8 cellular contexts compared by ENCODE assay signal in the genomic region with DNA sequence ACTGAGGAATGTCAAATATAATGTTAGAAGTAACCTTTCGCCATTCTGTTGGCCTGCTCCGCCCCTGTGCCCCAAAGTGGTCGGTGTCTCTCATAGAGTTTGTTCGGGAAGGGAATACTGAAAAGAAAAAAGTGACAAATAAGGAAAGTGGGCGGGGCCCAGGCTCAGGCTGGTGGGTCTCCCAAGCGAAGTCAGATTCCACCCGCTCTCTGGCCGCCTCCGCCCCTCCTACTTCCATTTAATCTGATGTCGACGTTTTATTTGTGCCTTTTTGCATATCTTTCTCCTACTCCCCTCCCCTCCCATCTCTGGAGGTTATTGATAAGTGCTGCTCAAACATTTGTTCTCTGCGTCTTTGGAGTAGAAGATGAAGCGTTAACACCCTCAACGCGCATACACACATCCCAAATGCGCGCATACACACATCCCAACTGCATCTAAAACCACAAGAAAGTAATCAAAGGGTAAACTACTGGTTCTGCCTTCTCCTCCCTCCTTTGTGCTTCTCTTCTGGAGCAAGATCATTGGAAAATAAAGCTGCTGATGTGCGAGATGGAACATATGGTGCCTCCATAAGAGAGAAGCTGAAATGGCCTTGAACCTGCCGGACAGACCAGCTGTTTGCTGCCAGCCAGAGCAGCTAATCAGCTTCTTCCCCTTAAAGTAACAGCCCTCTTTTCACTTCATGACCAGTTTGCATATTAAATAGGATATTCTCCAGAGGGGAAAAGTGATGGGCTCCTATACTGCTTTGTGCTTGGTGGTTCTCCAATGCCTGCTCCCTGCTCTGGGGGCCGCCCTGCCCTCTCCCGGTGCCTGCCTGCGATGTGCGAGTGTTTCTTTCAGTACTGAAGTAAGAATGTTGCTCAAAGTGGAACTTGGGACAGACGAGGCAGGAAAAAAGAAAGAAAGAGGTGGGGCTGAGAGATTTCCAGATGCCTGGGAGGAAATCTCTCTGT. TPM values are rescaled to one million over a fixed set of nuclear protein-coding genes. Genes with fewer than 3 reads are reported as not detected.
A peak's percentile ranks its signal among the peaks of the same experiment; 100 is the strongest.
DNase-seq lines count a peak whose midpoint lies in the region; ATAC-seq, FAIRE-seq and TF ChIP-seq lines count a peak whose summit lies in the region.

No MANE protein-coding gene starts in this region.

- H3K4me2 ChIP-seq in astrocyte (ENCODE audit: low read length) (peak overlapping the region; percentile 96), OCI-LY7 (ENCODE audit: low read length) (no peak overlapping the region)

- H3K4me1 ChIP-seq in astrocyte (ENCODE audit: insufficient read depth, low read length): peaks cover 20% of the 10 kb centered on the region
- 0 out of 2 replicates have a peak, but pooled peaks cover 1% of the 10 kb centered on the region for H3K4me1 ChIP-seq in iPS DF 6.9 (ENCODE audit: control insufficient read depth, insufficient read depth, low read length)
- H3K4me1 ChIP-seq in OCI-LY7 (ENCODE audit: insufficient read depth, low read length, poor library complexity, severe bottlenecking): no peaks in the 10 kb centered on the region

- H3K36me3 Mint-ChIP-seq in CD4-positive, alpha-beta T cell (ENCODE audit: low read depth): no peaks in the 10 kb centered on the region
- H3K36me3 Mint-ChIP-seq in astrocyte (ENCODE audit: low read depth, unreplicated experiment): no peaks in the 10 kb centered on the region

- H3K27me3 Mint-ChIP-seq in CD4-positive, alpha-beta T cell: peaks cover 9% of the 10 kb centered on the region
- H3K27me3 Mint-ChIP-seq in astrocyte (ENCODE audit: low read depth, unreplicated experiment): no peaks in the 10 kb centered on the region

- POLR2A ChIA-PET in CD4-positive, alpha-beta T cell (lab: Charles Lee): no interaction called here
- POLR2A ChIA-PET in OCI-LY7 (lab: Charles Lee): no interaction called here

- H4K20me1 ChIP-seq in astrocyte (ENCODE audit: insufficient read depth, low read length) (no peaks in the 10 kb centered on the region), OCI-LY7 (ENCODE audit: insufficient read depth, low read length) (no peaks in the 10 kb centered on the region)

- DNase-seq in CD4-positive, alpha-beta T cell: no peak
- DNase-seq in M059J (ENCODE audit: low read depth): peak; percentile 63
- DNase-seq in astrocyte (ENCODE audit: low read depth): peak; percentile 35
- DNase-seq in iPS DF 6.9 (ENCODE audit: low read depth, low spot score): no peak
- DNase-seq in retina: peak; percentile 73
- no peak for DNase-seq in OCI-LY7 (ENCODE audit: low spot score)

- peak overlapping the region; percentile 56 for H2AFZ ChIP-seq in astrocyte (ENCODE audit: low read depth, low read length)
- H2AFZ ChIP-seq in OCI-LY7 (ENCODE audit: low read length): no peak overlapping the region

- peaks cover 4% of the 10 kb centered on the region for H3K27me3 ChIP-seq in CD4-positive, alpha-beta T cell (ENCODE audit: control insufficient read depth, insufficient read depth, low read length)
- H3K27me3 ChIP-seq in astrocyte (ENCODE audit: insufficient read depth, low read length) (no peaks in the 10 kb centered on the region), iPS DF 6.9 (ENCODE audit: control insufficient read depth, insufficient read depth, low read length) (peaks cover 33% of the 10 kb centered on the region)

- H3K27ac ChIP-seq in CD4-positive, alpha-beta T cell (ENCODE audit: low read depth, low read length): no peak overlapping the region
- H3K27ac ChIP-seq in astrocyte (ENCODE audit: low read depth, low read length) (peak overlapping the region; percentile 90), iPS DF 6.9 (ENCODE audit: low read length) (no peak overlapping the region), OCI-LY7 (ENCODE audit: low read depth, low read length, poor library complexity, severe bottlenecking) (no peak overlapping the region)

- intact Hi-C loops in CD4-positive, alpha-beta T cell (cut with DNase I, micrococcal nuclease): loop anchor here (10.0 kb wide), 2 partner anchors 119 to 209 kb away; no protein-coding TSS in a partner anchor
- intact Hi-C loops in OCI-LY7 (cut with micrococcal nuclease; ENCODE audit: unreplicated experiment): no loop called here

- peaks cover 44% of the 10 kb centered on the region for H3K79me2 ChIP-seq in astrocyte (ENCODE audit: insufficient read depth, low read length)
- no peaks in the 10 kb centered on the region for H3K79me2 ChIP-seq in OCI-LY7 (ENCODE audit: insufficient read depth, low read depth, low read length)

- H3K4me3 Mint-ChIP-seq in CD4-positive, alpha-beta T cell: peak overlapping the region; percentile 91
- H3K4me3 Mint-ChIP-seq in astrocyte (ENCODE audit: unreplicated experiment): peak overlapping the region; percentile 81

- peak overlapping the region; percentile 86 for H3K9ac ChIP-seq in astrocyte (ENCODE audit: low read length)

- no peaks in the 10 kb centered on the region for H3K36me3 ChIP-seq in astrocyte (ENCODE audit: insufficient read depth, low read length)
- H3K36me3 ChIP-seq in iPS DF 6.9 (ENCODE audit: control insufficient read depth, insufficient read depth, low read length): no peaks in the 10 kb centered on the region
- H3K36me3 ChIP-seq in OCI-LY7 (ENCODE audit: insufficient read depth, low read length): no peaks in the 10 kb centered on the region

- H3K9me3 Mint-ChIP-seq in CD4-positive, alpha-beta T cell: no peaks in the 10 kb centered on the region
- no peaks in the 10 kb centered on the region for H3K9me3 Mint-ChIP-seq in astrocyte (ENCODE audit: unreplicated experiment)

- no peak for TF ChIP-seq CTCF in CD4-positive, alpha-beta T cell (IDR thresholded peaks at IDR 0.05)
- TF ChIP-seq CTCF in astrocyte (IDR thresholded peaks at IDR 0.05; ENCODE audit: insufficient read depth, low read depth, low read length) (no peak), OCI-LY7 (conservative IDR thresholded peaks at IDR 0.05; ENCODE audit: low read length) (no peak)

- peak; percentile 93 for FAIRE-seq in astrocyte (lab: Jason Lieb, UNC)

- H3K4me1 Mint-ChIP-seq in CD4-positive, alpha-beta T cell (ENCODE audit: low read depth): peaks cover 21% of the 10 kb centered on the region
- H3K4me1 Mint-ChIP-seq in astrocyte (ENCODE audit: low read depth, unreplicated experiment): peaks cover 2% of the 10 kb centered on the region

- no peaks in the 10 kb centered on the region for H3K9me3 ChIP-seq in CD4-positive, alpha-beta T cell (ENCODE audit: control insufficient read depth, low read length)
- H3K9me3 ChIP-seq in astrocyte (ENCODE audit: insufficient read depth, low read depth, low read length) (no peaks in the 10 kb centered on the region), iPS DF 6.9 (ENCODE audit: control insufficient read depth, insufficient read depth, low read length) (no peaks in the 10 kb centered on the region), OCI-LY7 (ENCODE audit: low read length) (no peaks in the 10 kb centered on the region)

- H3K9me2 ChIP-seq in OCI-LY7 (ENCODE audit: insufficient read depth, low read length): no peaks in the 10 kb centered on the region

- H3K27ac Mint-ChIP-seq in CD4-positive, alpha-beta T cell: peak overlapping the region; percentile 58
- H3K27ac Mint-ChIP-seq in astrocyte (ENCODE audit: unreplicated experiment): peak overlapping the region; percentile 85

- H3K4me3 ChIP-seq in astrocyte (ENCODE audit: insufficient read depth, low read depth, low read length) (peak overlapping the region; percentile 64), iPS DF 6.9 (ENCODE audit: low read length) (peak overlapping the region; percentile 56; the same call in 1 of the 2 replicates), OCI-LY7 (ENCODE audit: low read depth, low read length, poor library complexity, severe bottlenecking) (no peak overlapping the region)

- CTCF ChIA-PET in CD4-positive, alpha-beta T cell (lab: Charles Lee): interaction anchor here (1.0 to 1.8 kb wide), 5 partner anchors 118 to 426 kb away, joined by 3 to 6 read pairs (median 3); a partner anchor contains a TSS
- CTCF ChIA-PET in OCI-LY7 (lab: Charles Lee; ENCODE audit: unreplicated experiment): no interaction called here

- no CpG with 5 or more reads among the region's 24 CpGs for WGBS in iPS DF 6.9 (ENCODE audit: insufficient coverage, insufficient read length)

- no peak for ATAC-seq in CD4-positive, alpha-beta T cell (ENCODE audit: poor library complexity)
- ATAC-seq in HG02588 (IDR thresholded peaks at IDR 0.05; ENCODE audit: unreplicated experiment) (no peak), GM21526 (IDR thresholded peaks at IDR 0.05; ENCODE audit: low FRiP score, unreplicated experiment) (no peak)

- BruUV-seq in OCI-LY7 (replicated peaks; lab: Mats Ljungman, UMichigan): no TSS peak

RNA-seq across cellular contexts. Expression of a gene that starts 3.1 kb away (rescaled TPM):
- total RNA-seq in CD4-positive, alpha-beta T cell: under 1 TPM; 0.45 to 0.96 TPM
- total RNA-seq in M059J (2014; rRNA removed; shearing (Covaris generic)): 2.5 and 4.6 TPM in 2 replicates
- total RNA-seq in astrocyte (6.6 TPM in 2 replicates), OCI-LY7 (2022) (not detected in 2 replicates)
- total RNA-seq in OCI-LY7 (2014; rRNA removed; shearing (Covaris generic)): not detected in 2 replicates

Comparison
In these comparisons a context has a peak if more than half of its experiments do, and no peak if none do; other contexts are left out.
1. DNase-seq: peak in M059J (single experiment), astrocyte (single experiment) and retina (single experiment); none in CD4-positive, alpha-beta T cell (0 of 10), iPS DF 6.9 (single experiment) and OCI-LY7 (single experiment).